Comparison of ENCODE assay signal across 1 cellular context in the genomic region with DNA sequence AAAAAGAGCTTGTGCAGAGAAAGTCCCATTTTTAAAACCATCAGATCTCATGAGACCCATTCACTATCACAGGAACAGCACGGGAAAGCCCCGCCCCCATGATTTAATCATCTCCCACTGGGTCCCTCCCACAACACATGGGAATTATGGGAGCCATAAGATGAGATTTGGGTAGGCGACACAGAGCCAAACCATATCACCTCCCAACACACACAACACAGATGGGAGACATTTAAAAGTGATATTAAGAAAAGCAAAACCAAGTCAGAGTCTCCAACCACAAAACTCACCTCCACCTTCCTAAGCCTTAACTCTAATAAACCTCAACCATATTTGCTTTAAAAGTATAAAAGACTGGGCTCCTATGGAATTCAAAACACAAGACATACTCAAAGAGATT.
TF ChIP-seq lines count a peak whose summit lies in the region.

No MANE protein-coding gene starts in this region.

TF ChIP-seq in GM23338, 12 proteins besides CTCF, POLR2A, EP300 and RAD21 (continued from another document):
- TF ChIP-seq, protein P1, sequence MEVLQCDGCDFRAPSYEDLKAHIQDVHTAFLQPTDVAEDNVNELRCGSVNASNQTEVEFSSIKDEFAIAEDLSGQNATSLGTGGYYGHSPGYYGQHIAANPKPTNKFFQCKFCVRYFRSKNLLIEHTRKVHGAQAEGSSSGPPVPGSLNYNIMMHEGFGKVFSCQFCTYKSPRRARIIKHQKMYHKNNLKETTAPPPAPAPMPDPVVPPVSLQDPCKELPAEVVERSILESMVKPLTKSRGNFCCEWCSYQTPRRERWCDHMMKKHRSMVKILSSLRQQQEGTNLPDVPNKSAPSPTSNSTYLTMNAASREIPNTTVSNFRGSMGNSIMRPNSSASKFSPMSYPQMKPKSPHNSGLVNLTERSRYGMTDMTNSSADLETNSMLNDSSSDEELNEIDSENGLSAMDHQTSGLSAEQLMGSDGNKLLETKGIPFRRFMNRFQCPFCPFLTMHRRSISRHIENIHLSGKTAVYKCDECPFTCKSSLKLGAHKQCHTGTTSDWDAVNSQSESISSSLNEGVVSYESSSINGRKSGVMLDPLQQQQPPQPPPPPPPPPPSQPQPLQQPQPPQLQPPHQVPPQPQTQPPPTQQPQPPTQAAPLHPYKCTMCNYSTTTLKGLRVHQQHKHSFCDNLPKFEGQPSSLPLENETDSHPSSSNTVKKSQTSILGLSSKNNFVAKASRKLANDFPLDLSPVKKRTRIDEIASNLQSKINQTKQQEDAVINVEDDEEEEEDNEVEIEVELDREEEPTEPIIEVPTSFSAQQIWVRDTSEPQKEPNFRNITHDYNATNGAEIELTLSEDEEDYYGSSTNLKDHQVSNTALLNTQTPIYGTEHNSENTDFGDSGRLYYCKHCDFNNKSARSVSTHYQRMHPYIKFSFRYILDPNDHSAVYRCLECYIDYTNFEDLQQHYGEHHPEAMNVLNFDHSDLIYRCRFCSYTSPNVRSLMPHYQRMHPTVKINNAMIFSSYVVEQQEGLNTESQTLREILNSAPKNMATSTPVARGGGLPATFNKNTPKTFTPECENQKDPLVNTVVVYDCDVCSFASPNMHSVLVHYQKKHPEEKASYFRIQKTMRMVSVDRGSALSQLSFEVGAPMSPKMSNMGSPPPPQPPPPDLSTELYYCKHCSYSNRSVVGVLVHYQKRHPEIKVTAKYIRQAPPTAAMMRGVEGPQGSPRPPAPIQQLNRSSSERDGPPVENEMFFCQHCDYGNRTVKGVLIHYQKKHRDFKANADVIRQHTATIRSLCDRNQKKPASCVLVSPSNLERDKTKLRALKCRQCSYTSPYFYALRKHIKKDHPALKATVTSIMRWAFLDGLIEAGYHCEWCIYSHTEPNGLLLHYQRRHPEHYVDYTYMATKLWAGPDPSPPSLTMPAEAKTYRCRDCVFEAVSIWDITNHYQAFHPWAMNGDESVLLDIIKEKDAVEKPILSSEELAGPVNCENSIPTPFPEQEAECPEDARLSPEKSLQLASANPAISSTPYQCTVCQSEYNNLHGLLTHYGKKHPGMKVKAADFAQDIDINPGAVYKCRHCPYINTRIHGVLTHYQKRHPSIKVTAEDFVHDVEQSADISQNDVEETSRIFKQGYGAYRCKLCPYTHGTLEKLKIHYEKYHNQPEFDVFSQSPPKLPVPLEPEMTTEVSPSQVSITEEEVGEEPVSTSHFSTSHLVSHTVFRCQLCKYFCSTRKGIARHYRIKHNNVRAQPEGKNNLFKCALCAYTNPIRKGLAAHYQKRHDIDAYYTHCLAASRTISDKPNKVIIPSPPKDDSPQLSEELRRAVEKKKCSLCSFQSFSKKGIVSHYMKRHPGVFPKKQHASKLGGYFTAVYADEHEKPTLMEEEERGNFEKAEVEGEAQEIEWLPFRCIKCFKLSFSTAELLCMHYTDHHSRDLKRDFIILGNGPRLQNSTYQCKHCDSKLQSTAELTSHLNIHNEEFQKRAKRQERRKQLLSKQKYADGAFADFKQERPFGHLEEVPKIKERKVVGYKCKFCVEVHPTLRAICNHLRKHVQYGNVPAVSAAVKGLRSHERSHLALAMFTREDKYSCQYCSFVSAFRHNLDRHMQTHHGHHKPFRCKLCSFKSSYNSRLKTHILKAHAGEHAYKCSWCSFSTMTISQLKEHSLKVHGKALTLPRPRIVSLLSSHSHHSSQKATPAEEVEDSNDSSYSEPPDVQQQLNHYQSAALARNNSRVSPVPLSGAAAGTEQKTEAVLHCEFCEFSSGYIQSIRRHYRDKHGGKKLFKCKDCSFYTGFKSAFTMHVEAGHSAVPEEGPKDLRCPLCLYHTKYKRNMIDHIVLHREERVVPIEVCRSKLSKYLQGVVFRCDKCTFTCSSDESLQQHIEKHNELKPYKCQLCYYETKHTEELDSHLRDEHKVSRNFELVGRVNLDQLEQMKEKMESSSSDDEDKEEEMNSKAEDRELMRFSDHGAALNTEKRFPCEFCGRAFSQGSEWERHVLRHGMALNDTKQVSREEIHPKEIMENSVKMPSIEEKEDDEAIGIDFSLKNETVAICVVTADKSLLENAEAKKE (CRISPR knock-in tag; IDR thresholded peaks at IDR 0.05): no peak
- TF ChIP-seq, protein P2, sequence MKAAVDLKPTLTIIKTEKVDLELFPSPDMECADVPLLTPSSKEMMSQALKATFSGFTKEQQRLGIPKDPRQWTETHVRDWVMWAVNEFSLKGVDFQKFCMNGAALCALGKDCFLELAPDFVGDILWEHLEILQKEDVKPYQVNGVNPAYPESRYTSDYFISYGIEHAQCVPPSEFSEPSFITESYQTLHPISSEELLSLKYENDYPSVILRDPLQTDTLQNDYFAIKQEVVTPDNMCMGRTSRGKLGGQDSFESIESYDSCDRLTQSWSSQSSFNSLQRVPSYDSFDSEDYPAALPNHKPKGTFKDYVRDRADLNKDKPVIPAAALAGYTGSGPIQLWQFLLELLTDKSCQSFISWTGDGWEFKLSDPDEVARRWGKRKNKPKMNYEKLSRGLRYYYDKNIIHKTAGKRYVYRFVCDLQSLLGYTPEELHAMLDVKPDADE (IDR thresholded peaks at IDR 0.05): no peak
